In the genomic region with DNA sequence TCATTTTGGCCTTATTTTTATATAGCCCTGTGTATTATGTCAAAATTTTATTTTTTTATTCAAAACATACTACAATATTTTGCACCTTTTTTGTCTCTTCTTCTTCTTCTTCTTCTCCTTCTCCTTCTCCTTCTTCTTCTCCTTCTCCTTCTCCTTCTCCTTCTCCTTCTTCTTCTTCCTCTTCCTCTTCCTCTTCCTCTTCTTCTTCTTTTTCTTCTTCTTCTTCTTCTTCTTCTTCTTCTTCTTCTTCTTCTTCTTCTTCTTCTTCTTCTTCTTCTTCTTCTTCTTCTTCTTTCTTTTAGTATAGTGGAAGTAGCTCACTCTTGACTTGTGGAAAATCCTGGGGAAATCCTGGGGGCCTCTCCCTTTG, we compare ENCODE assay signal across 7 cellular contexts. TPM values are rescaled to one million over a fixed set of nuclear protein-coding genes. Genes with fewer than 3 reads are reported as not detected.
"Had no signal": no experiment of that assay in that cellular context is flagged by ENCODE, and none has a peak within 500 bp of the region (broad histone marks: within the 10 kb centered on the region; RNA-seq: fewer than 3 reads in every experiment).

No MANE protein-coding gene starts in this region.

RNA-seq across cellular contexts. Expression of a gene that starts 2.6 kb away (rescaled TPM):
- total RNA-seq: GM23248, GM23338, H1, H4, H7, H9, HFFc6 had no signal
- polyA plus RNA-seq: GM23248, GM23338 had no signal

RNA-seq across cellular contexts. Expression of a gene that starts 9.0 kb away (rescaled TPM):
- total RNA-seq: GM23248, H4, HFFc6 had no signal
- polyA plus RNA-seq: GM23248 had no signal

RNA-seq across cellular contexts. Expression of a gene that starts 49.0 kb away (rescaled TPM):
- total RNA-seq: GM23248, GM23338, H1, H7, H9, HFFc6 had no signal
- polyA plus RNA-seq: GM23248, GM23338 had no signal

RNA-seq across cellular contexts. Expression of a gene that starts 56.5 kb away (rescaled TPM):
- total RNA-seq: GM23248, H7, HFFc6 had no signal
- polyA plus RNA-seq: GM23248 had no signal
